Comparison of ENCODE assay signal across 35 cellular contexts in the genomic region with DNA sequence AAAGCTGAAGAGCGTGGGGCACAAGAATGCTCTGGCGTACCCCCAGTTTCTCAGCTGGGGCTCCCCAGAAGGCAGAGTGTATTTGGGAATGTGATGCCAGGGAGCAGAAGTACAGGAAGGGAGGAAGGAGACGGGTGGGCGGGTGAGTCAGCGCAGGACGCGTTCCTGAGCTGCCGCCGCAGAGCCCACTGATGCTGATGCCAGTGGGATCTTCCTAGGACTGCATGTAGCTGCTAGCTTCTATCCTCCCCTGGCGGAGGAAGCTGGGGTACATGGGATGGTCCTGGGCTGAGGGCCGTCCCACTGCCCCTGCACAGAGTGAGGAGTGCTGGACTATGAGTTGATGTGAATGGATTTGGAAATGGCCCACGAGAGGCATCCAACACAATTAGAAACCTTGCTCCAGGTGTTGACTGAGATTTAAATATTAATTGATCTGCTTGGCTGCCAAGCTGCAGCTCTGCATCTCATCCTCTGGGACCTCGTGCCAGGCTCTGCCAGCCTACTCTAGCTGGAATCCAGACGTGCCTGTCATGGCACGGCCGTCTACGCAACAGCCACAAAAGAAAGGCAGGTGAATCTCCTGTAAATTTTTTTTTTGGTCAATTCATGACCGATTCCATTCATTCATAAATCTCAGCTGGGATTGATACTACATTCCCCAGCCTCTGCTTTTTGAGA.
DNase-seq lines count a peak whose midpoint lies in the region; ATAC-seq and TF ChIP-seq lines count a peak whose summit lies in the region.
"Had no signal": no experiment of that assay in that cellular context is flagged by ENCODE, and none has a peak within 500 bp of the region (broad histone marks: within the 10 kb centered on the region; RNA-seq: fewer than 3 reads in every experiment).

No MANE protein-coding gene starts in this region.

- DNase-seq in A673 (ENCODE audit: low spot score) (peak; percentile 22), iris pigment epithelial cell (ENCODE audit: low read depth) (peak; percentile 27), NCI-H82 treated with DMSO at 0.1 percent for 48 hours (lab: John Stamatoyannopoulos, UW; ENCODE audit: unreplicated experiment) (no peak), COR-L47 (lab: John Stamatoyannopoulos, UW) (no peak), NCI-H2081 treated with DMSO at 0.1 percent for 48 hours (lab: John Stamatoyannopoulos, UW) (no peak)
- DNase-seq: activated CD8-positive, alpha-beta memory T cell treated with anti-CD3 and anti-CD28 coated beads, Interleukin-2, amount 50 U/mL, for 48 hours; activated CD8-positive, alpha-beta T cell treated with anti-CD3 and anti-CD28 coated beads for 36 hours; activated naive CD4-positive, alpha-beta T cell treated with anti-CD3 and anti-CD28 coated beads for 36 hours; adrenal gland; AML-193; body of pancreas; CD8-positive, alpha-beta T cell; cerebellar nuclear complex; EL; glutamatergic neuron; kidney; NCI-H1105; NCI-H187; NCI-H2171; NCI-H510A; nephron progenitor cell; pancreas; PC-3; retina; testis had no signal

- intact Hi-C loops in A673 (cut with micrococcal nuclease; ENCODE audit: unreplicated experiment) = no loop called here

- peaks cover 4% of the 10 kb centered on the region for H3K4me1 Mint-ChIP-seq in activated T-helper 17 cell treated with anti-CD3 and anti-CD28 coated beads, Interleukin-2, amount 50 U/mL, for 72 hours

- CTCF ChIA-PET in A673 (lab: Charles Lee) = no interaction called here

- peaks cover 1% of the 10 kb centered on the region for H3K9me3 Mint-ChIP-seq in activated T-helper 17 cell treated with anti-CD3 and anti-CD28 coated beads, Interleukin-2, amount 50 U/mL, for 72 hours
- H3K9me3 Mint-ChIP-seq: activated CD8-positive, alpha-beta T cell treated with anti-CD3 and anti-CD28 coated beads for 36 hours; activated naive CD4-positive, alpha-beta T cell treated with anti-CD3 and anti-CD28 coated beads for 36 hours; activated T-helper 1 cell treated with anti-CD3 and anti-CD28 coated beads, Interleukin-12 subunit alpha, Interleukin-12 subunit beta, Interleukin-2, Interleukin-4 antibody, amounts not matched to agents 30 ng/mL and 10 ng/mL and 1 ng/mL, durations not matched to agents 14 hours and 24 hours and 36 hours; CD8-positive, alpha-beta T cell had no signal

- BruUV-seq in A673 (replicated peaks; lab: Mats Ljungman, UMichigan) = no TSS peak

- no peaks in the 10 kb centered on the region for H3K27me3 ChIP-seq in A673 (replicated peaks; ENCODE audit: insufficient read depth, low read depth, low read length, poor library complexity)
- H3K27me3 ChIP-seq: adrenal gland, body of pancreas, pancreas, testis had no signal

- POLR2A ChIA-PET in A673 (lab: Charles Lee; ENCODE audit: low non-redundant PET) = no interaction called here

- H3K4me3 Mint-ChIP-seq in activated T-helper 17 cell treated with anti-CD3 and anti-CD28 coated beads, Interleukin-2, amount 50 U/mL, for 72 hours = no peak overlapping the region
- H3K4me3 Mint-ChIP-seq: activated CD8-positive, alpha-beta T cell treated with anti-CD3 and anti-CD28 coated beads for 36 hours; activated naive CD4-positive, alpha-beta T cell treated with anti-CD3 and anti-CD28 coated beads for 36 hours; activated T-helper 1 cell treated with anti-CD3 and anti-CD28 coated beads, Interleukin-12 subunit alpha, Interleukin-12 subunit beta, Interleukin-2, Interleukin-4 antibody, amounts not matched to agents 30 ng/mL and 10 ng/mL and 1 ng/mL, durations not matched to agents 14 hours and 24 hours and 36 hours; CD8-positive, alpha-beta T cell; nephron progenitor cell; stimulated activated naive CD8-positive, alpha-beta T cell treated with anti-CD3 and anti-CD28 coated beads, Interleukin-15, Interleukin-2, amounts not matched to agents 100 ng/mL and 50 ng/mL, for 24 hours; T-helper 2 cell treated with Interferon-gamma antibody and Interleukin-4, amounts not matched to agents 5 μg/mL and 100 μg/mL, for 36 hours had no signal

- peaks cover 24% of the 10 kb centered on the region for H3K36me3 Mint-ChIP-seq in activated T-helper 17 cell treated with anti-CD3 and anti-CD28 coated beads, Interleukin-2, amount 50 U/mL, for 72 hours (ENCODE audit: low read depth)

- no peak for ATAC-seq in activated T-helper 17 cell treated with anti-CD3 and anti-CD28 coated beads, Interleukin-2, amount 50 U/mL, for 72 hours (replicated peaks)
- ATAC-seq in esophagus mucosa (peak; percentile 31), GM18870 (IDR thresholded peaks at IDR 0.05; ENCODE audit: unreplicated experiment) (no peak)
- ATAC-seq: activated CD8-positive, alpha-beta T cell treated with anti-CD3 and anti-CD28 coated beads for 36 hours; body of pancreas; CD8-positive, alpha-beta T cell; K562; pancreas; PC-3 had no signal

- peak overlapping the region; percentile 46 for H3K27ac Mint-ChIP-seq in activated T-helper 17 cell treated with anti-CD3 and anti-CD28 coated beads, Interleukin-2, amount 50 U/mL, for 72 hours
- H3K27ac Mint-ChIP-seq: activated CD8-positive, alpha-beta T cell treated with anti-CD3 and anti-CD28 coated beads for 36 hours; activated naive CD4-positive, alpha-beta T cell treated with anti-CD3 and anti-CD28 coated beads for 36 hours; activated T-helper 1 cell treated with anti-CD3 and anti-CD28 coated beads, Interleukin-12 subunit alpha, Interleukin-12 subunit beta, Interleukin-2, Interleukin-4 antibody, amounts not matched to agents 30 ng/mL and 10 ng/mL and 1 ng/mL, durations not matched to agents 14 hours and 24 hours and 36 hours; CD8-positive, alpha-beta T cell; stimulated activated naive CD8-positive, alpha-beta T cell treated with anti-CD3 and anti-CD28 coated beads, Interleukin-15, Interleukin-2, amounts not matched to agents 100 ng/mL and 50 ng/mL, for 24 hours; T-helper 2 cell treated with Interferon-gamma antibody and Interleukin-4, amounts not matched to agents 5 μg/mL and 100 μg/mL, for 36 hours had no signal

- H3K4me3 ChIP-seq in A673 (ENCODE audit: low read depth, low read length, poor library complexity, severe bottlenecking) = no peak overlapping the region
- H3K4me3 ChIP-seq: adrenal gland, body of pancreas, K562, lung, pancreas, smooth muscle cell, testis had no signal

- H3K27me3 Mint-ChIP-seq in activated T-helper 17 cell treated with anti-CD3 and anti-CD28 coated beads, Interleukin-2, amount 50 U/mL, for 72 hours = no peaks in the 10 kb centered on the region
- H3K27me3 Mint-ChIP-seq: activated CD8-positive, alpha-beta T cell treated with anti-CD3 and anti-CD28 coated beads for 36 hours; stimulated activated naive CD8-positive, alpha-beta T cell treated with anti-CD3 and anti-CD28 coated beads, Interleukin-15, Interleukin-2, amounts not matched to agents 100 ng/mL and 50 ng/mL, for 24 hours had no signal

- H3K36me3 ChIP-seq in A673 (ENCODE audit: insufficient read depth, low read length, poor library complexity, severe bottlenecking) = no peaks in the 10 kb centered on the region
- H3K36me3 ChIP-seq: adrenal gland, pancreas had no signal

- no peaks in the 10 kb centered on the region for H3K4me1 ChIP-seq in A673 (ENCODE audit: insufficient read depth, low read length, poor library complexity, severe bottlenecking)
- H3K4me1 ChIP-seq: adrenal gland, body of pancreas, pancreas, testis had no signal

- TF ChIP-seq CTCF in A673 (conservative IDR thresholded peaks at IDR 0.05; ENCODE audit: low read depth, low read length) = no peak

- no peak overlapping the region for H3K27ac ChIP-seq in A673 (ENCODE audit: low read depth, low read length, poor library complexity, severe bottlenecking)
- H3K27ac ChIP-seq: adrenal gland, body of pancreas, epithelial cell of prostate, pancreas, testis had no signal

- H3K9me3 ChIP-seq in A673 (ENCODE audit: low read depth, low read length, poor library complexity, severe bottlenecking) = no peaks in the 10 kb centered on the region
- H3K9me3 ChIP-seq: adrenal gland, body of pancreas, pancreas, testis had no signal

Comparison
In these comparisons a context has a peak if more than half of its experiments do, and no peak if none do; other contexts are left out.
1. DNase-seq: peak in A673 (single experiment) and iris pigment epithelial cell (single experiment); none in NCI-H82 treated with DMSO at 0.1 percent for 48 hours (single experiment), COR-L47 (single experiment) and NCI-H2081 treated with DMSO at 0.1 percent for 48 hours (single experiment).